In the genomic region with DNA sequence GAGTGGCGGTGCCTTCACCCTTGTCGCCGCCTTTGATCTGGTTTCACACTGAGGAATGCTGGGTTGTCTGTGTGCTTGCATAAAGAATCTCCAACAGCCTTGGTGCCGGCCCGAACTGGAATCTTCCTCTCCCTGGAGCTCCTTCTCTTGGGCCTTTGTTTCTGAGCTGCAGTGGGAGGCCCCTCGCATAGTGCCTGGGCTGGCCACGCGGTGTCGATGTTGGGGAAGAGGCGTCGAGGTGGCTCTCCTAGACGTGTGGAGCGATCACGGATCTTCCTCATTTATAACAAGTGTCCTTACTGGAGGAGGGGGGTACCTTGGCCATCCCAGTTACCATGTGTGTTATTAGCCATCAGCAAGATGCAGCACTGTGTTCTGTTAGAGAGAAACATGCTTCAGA, we compare ENCODE assay signal across 21 cellular contexts.
DNase-seq lines count a peak whose midpoint lies in the region; ATAC-seq and TF ChIP-seq lines count a peak whose summit lies in the region.
"Had no signal": no experiment of that assay in that cellular context is flagged by ENCODE, and none has a peak within 500 bp of the region (broad histone marks: within the 10 kb centered on the region; RNA-seq: fewer than 3 reads in every experiment).

No MANE protein-coding gene starts in this region.

- H3K4me3 ChIP-seq in left ventricle myocardium inferior (no peak overlapping the region), lower lobe of right lung (no peak overlapping the region)
- H3K4me3 ChIP-seq: BLaER1 treated with 17β-estradiol and CSF1 and Interleukin-3, amounts not matched to agents 10 nM and 100 nM; GM23338; HAP-1 had no signal

- peaks cover 0 to 9% (median 0%) of the 10 kb centered on the region in 5 experiments for H3K9me3 Mint-ChIP-seq in brain
- H3K9me3 Mint-ChIP-seq in activated naive CD4-positive, alpha-beta T cell treated with anti-CD3 and anti-CD28 coated beads, Interleukin-2, amount 10 ng/mL, durations not matched to agents 7 days and 5 days = no peaks in the 10 kb centered on the region
- H3K9me3 Mint-ChIP-seq: CD4-positive, alpha-beta T cell; CD8-positive, alpha-beta memory T cell; GM23338 had no signal

- H3K27ac Mint-ChIP-seq in brain = peak overlapping the region in 3 of 5 experiments; percentile 12 to 54 (median 38)
- H3K27ac Mint-ChIP-seq in activated naive CD4-positive, alpha-beta T cell treated with anti-CD3 and anti-CD28 coated beads, Interleukin-2, amount 10 ng/mL, durations not matched to agents 7 days and 5 days = no peak overlapping the region
- H3K27ac Mint-ChIP-seq: CD4-positive, alpha-beta T cell; CD8-positive, alpha-beta memory T cell; GM23338; HFFc6 had no signal

- no peak for ATAC-seq in Right ventricle myocardium inferior
- no peak for ATAC-seq in lower lobe of right lung
- ATAC-seq: GM23338 had no signal

- DNase-seq in Right ventricle myocardium inferior (ENCODE audit: missing footprints) (peak; percentile 17), left ventricle myocardium inferior (no peak), lower lobe of right lung (peak; percentile 28)
- DNase-seq in activated CD4-positive, alpha-beta T cell treated with anti-CD3 and anti-CD28 coated beads, Interleukin-2, amount 50 U/mL, for 48 hours = no peak
- DNase-seq in activated naive CD4-positive, alpha-beta T cell treated with anti-CD3 and anti-CD28 coated beads, Interleukin-2, amount 10 ng/mL, durations not matched to agents 7 days and 5 days = no peak
- DNase-seq: ACHN; AML-193; BE2C; CD4-positive, alpha-beta T cell; CD8-positive, alpha-beta memory T cell; DMS 273 treated with DMSO at 0.1 percent for 48 hours; DMS79; EL; GF-D8; HFFc6 had no signal

- no peaks in the 10 kb centered on the region for H3K27me3 Mint-ChIP-seq in brain
- H3K27me3 Mint-ChIP-seq in activated naive CD4-positive, alpha-beta T cell treated with anti-CD3 and anti-CD28 coated beads, Interleukin-2, amount 10 ng/mL, durations not matched to agents 7 days and 5 days = peaks cover 4% of the 10 kb centered on the region
- H3K27me3 Mint-ChIP-seq: CD4-positive, alpha-beta T cell had no signal

- H3K27me3 ChIP-seq in left ventricle myocardium inferior (ENCODE audit: low read depth) (no peaks in the 10 kb centered on the region), lower lobe of right lung (ENCODE audit: low read depth) (no peaks in the 10 kb centered on the region)
- H3K27me3 ChIP-seq: BE2C; BLaER1 treated with 17β-estradiol and CSF1 and Interleukin-3, amounts not matched to agents 10 nM and 100 nM had no signal

- no peak overlapping the region for H3K4me3 Mint-ChIP-seq in brain
- no peak overlapping the region for H3K4me3 Mint-ChIP-seq in activated naive CD4-positive, alpha-beta T cell treated with anti-CD3 and anti-CD28 coated beads, Interleukin-2, amount 10 ng/mL, durations not matched to agents 7 days and 5 days
- H3K4me3 Mint-ChIP-seq: CD14-positive monocyte; CD4-positive, alpha-beta T cell; CD8-positive, alpha-beta memory T cell; GM23338; HFFc6 had no signal

- H3K4me1 ChIP-seq in left ventricle myocardium inferior (no peaks in the 10 kb centered on the region), lower lobe of right lung (no peaks in the 10 kb centered on the region)
- H3K4me1 ChIP-seq: BE2C, HAP-1 had no signal

- H3K9me3 ChIP-seq in left ventricle myocardium inferior (replicated peaks) (no peaks in the 10 kb centered on the region), lower lobe of right lung (no peaks in the 10 kb centered on the region)
- H3K9me3 ChIP-seq: BE2C; BLaER1 treated with 17β-estradiol and CSF1 and Interleukin-3, amounts not matched to agents 10 nM and 100 nM; HAP-1 had no signal

- no peak for TF ChIP-seq CTCF in left ventricle myocardium inferior (IDR thresholded peaks at IDR 0.05; ENCODE audit: borderline replicate concordance)
- TF ChIP-seq CTCF in brain (conservative IDR thresholded peaks at IDR 0.05) = no peak
- TF ChIP-seq CTCF in lower lobe of right lung (IDR thresholded peaks at IDR 0.05) = no peak

- no peaks in the 10 kb centered on the region for H3K36me3 Mint-ChIP-seq in brain
- H3K36me3 Mint-ChIP-seq in activated naive CD4-positive, alpha-beta T cell treated with anti-CD3 and anti-CD28 coated beads, Interleukin-2, amount 10 ng/mL, durations not matched to agents 7 days and 5 days = no peaks in the 10 kb centered on the region
- H3K36me3 Mint-ChIP-seq: CD8-positive, alpha-beta memory T cell had no signal

- H3K36me3 ChIP-seq in left ventricle myocardium inferior (peaks cover 40% of the 10 kb centered on the region), lower lobe of right lung (peaks cover 45% of the 10 kb centered on the region)
- H3K36me3 ChIP-seq: BE2C, HAP-1 had no signal

- H3K4me1 Mint-ChIP-seq in brain = peaks cover 65% of the 10 kb centered on the region
- H3K4me1 Mint-ChIP-seq in activated naive CD4-positive, alpha-beta T cell treated with anti-CD3 and anti-CD28 coated beads, Interleukin-2, amount 10 ng/mL, durations not matched to agents 7 days and 5 days = no peaks in the 10 kb centered on the region
- H3K4me1 Mint-ChIP-seq: CD14-positive monocyte; CD8-positive, alpha-beta memory T cell had no signal

- intact Hi-C loops in Right ventricle myocardium inferior (cut with DNase I) = no loop called here
- intact Hi-C loops in left ventricle myocardium inferior (cut with micrococcal nuclease) = no loop called here
- intact Hi-C loops in lower lobe of right lung (cut with DNase I) = no loop called here

- CTCF ChIA-PET in activated naive CD4-positive, alpha-beta T cell treated with anti-CD3 and anti-CD28 coated beads, Interleukin-2, amount 10 ng/mL, durations not matched to agents 7 days and 5 days (lab: Charles Lee) = no interaction called here

- no peak overlapping the region for H3K27ac ChIP-seq in left ventricle myocardium inferior (replicated peaks)
- H3K27ac ChIP-seq in lower lobe of right lung = no peak overlapping the region
- H3K27ac ChIP-seq: 22Rv1; BLaER1 treated with 17β-estradiol and CSF1 and Interleukin-3, amounts not matched to agents 10 nM and 100 nM had no signal

Comparison
In these comparisons a context has a peak if more than half of its experiments do, and no peak if none do; other contexts are left out.
1. DNase-seq: peak in Right ventricle myocardium inferior (single experiment) and lower lobe of right lung (single experiment); none in left ventricle myocardium inferior (single experiment), activated CD4-positive, alpha-beta T cell treated with anti-CD3 and anti-CD28 coated beads, Interleukin-2, amount 50 U/mL, for 48 hours (0 of 2) and activated naive CD4-positive, alpha-beta T cell treated with anti-CD3 and anti-CD28 coated beads, Interleukin-2, amount 10 ng/mL, durations not matched to agents 7 days and 5 days (single experiment).